In genomic region chr4:1784395-1784788, GRCh38 we compare ENCODE assay signal across 1 cellular context.
TF ChIP-seq lines count a peak whose summit lies in the region.

No MANE protein-coding gene starts in this region.

TF ChIP-seq in GM12878, 131 proteins besides CTCF, POLR2A, EP300 and RAD21 (continued from another document):
- no peak for TF ChIP-seq RELB (IDR thresholded peaks at IDR 0.05; ENCODE audit: low read depth)
- no peak for TF ChIP-seq PAX5 (IDR thresholded peaks at IDR 0.05; ENCODE audit: borderline replicate concordance, low read depth, low read length)
- TF ChIP-seq E2F8 (IDR thresholded peaks at IDR 0.05; ENCODE audit: low read depth, partially characterized antibody): no peak
- no peak for TF ChIP-seq YBX1 (IDR thresholded peaks at IDR 0.05)
